In genomic region chr17:4946312-4946976, GRCh38 we compare ENCODE assay signal across 1 cellular context.
TF ChIP-seq lines count a peak whose summit lies in the region.

No MANE protein-coding gene starts in this region.

TF ChIP-seq in GM12878, 131 proteins besides CTCF, POLR2A, EP300 and RAD21 (continued from another document):
- no peak for TF ChIP-seq CEBPB (IDR thresholded peaks at IDR 0.05; ENCODE audit: borderline replicate concordance in 1 of 2, low read depth in 2 of 2, low read length in 2 of 2)
- no peak for TF ChIP-seq ASH2L (IDR thresholded peaks at IDR 0.05; ENCODE audit: borderline replicate concordance, low read depth)
- TF ChIP-seq SMC3 (IDR thresholded peaks at IDR 0.05; ENCODE audit: borderline replicate concordance, low read length): no peak
- no peak for TF ChIP-seq HDAC6 (IDR thresholded peaks at IDR 0.05; ENCODE audit: unreplicated experiment)
- TF ChIP-seq RELA (IDR thresholded peaks at IDR 0.05; ENCODE audit: borderline replicate concordance, partially characterized antibody): peak; percentile 57
- TF ChIP-seq ZZZ3 (IDR thresholded peaks at IDR 0.05; ENCODE audit: control insufficient read depth, insufficient read length, low read depth): no peak
